ENCODE assay signal across 13 cellular contexts in the genomic region with DNA sequence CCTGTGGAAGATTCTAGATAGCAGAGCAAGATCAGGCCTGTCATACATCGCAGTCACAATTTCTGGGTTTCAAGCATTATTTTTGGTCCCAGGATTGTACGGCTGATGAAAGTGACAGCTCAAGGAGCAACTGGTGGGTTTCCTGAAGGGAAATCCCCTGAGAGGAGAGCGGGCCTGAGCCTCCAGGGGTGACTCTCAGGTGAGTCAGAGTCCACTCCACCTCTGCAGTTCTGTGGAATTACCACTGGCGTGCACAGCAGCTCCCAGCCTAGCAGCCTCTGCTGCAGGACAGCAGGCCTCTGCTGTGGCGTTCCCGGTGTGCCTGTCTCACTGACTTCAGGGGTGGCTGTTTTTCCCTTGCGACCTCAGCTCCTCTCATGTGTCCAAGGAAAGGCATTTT. TPM values are rescaled to one million over a fixed set of nuclear protein-coding genes. Genes with fewer than 3 reads are reported as not detected.
DNase-seq lines count a peak whose midpoint lies in the region; TF ChIP-seq lines count a peak whose summit lies in the region.
"Had no signal": no experiment of that assay in that cellular context is flagged by ENCODE, and none has a peak within 500 bp of the region (broad histone marks: within the 10 kb centered on the region; RNA-seq: fewer than 3 reads in every experiment).

No MANE protein-coding gene starts in this region.

- peak overlapping the region; percentile 69 for H3K27ac Mint-ChIP-seq in type B pancreatic cell
- no peak overlapping the region for H3K27ac Mint-ChIP-seq in Calu3 (ENCODE audit: unreplicated experiment)

- BruUV-seq in mammary epithelial cell (replicated peaks; lab: Mats Ljungman, UMichigan) = no TSS peak
- no TSS peak for BruUV-seq in Calu3 (replicated peaks; lab: Mats Ljungman, UMichigan)

- H3K4me3 ChIP-seq in mammary epithelial cell (replicated peaks in 1 of 3; ENCODE audit: insufficient read depth in 1 of 3, low read depth in 2 of 3, low read length in 3 of 3) = no peak overlapping the region
- H3K4me3 ChIP-seq in breast epithelium = no peak overlapping the region
- H3K4me3 ChIP-seq: esophagus squamous epithelium had no signal

- in situ Hi-C loops in mammary epithelial cell (cut with MboI; ENCODE audit: low sequenced_read_pairs in 2 of 2) = no loop called here

- CTCF ChIA-PET in mammary epithelial cell (lab: Charles Lee; ENCODE audit: low non-redundant PET) = no interaction called here
- CTCF ChIA-PET in Calu3 (lab: Charles Lee) = no interaction called here

- H2AFZ ChIP-seq in mammary epithelial cell (ENCODE audit: low read depth, low read length) = no peak overlapping the region

- dilution Hi-C loops in mammary epithelial cell (cut with HindIII; ENCODE audit: low sequenced_read_pairs) = loop anchor here (10.0 kb wide), 1 partner anchor 148 kb away; a partner anchor contains a TSS

- no peaks in the 10 kb centered on the region for H3K79me2 ChIP-seq in mammary epithelial cell (ENCODE audit: insufficient read depth, low read length)

- H3K4me1 Mint-ChIP-seq in type B pancreatic cell (ENCODE audit: unreplicated experiment) (peaks cover 16% of the 10 kb centered on the region), Calu3 (ENCODE audit: low read depth, unreplicated experiment) (peaks cover 9% of the 10 kb centered on the region)

- TF ChIP-seq POLR2A in breast epithelium (IDR thresholded peaks at IDR 0.05) = no peak

- intact Hi-C loops in mammary epithelial cell (cut with micrococcal nuclease) = no loop called here
- intact Hi-C loops in breast epithelium (cut with DNase I; ENCODE audit: low total_unique reads) = loop anchor here (10.0 kb wide), 1 partner anchor 242 kb away; no protein-coding TSS in a partner anchor
- intact Hi-C loops in Calu3 (cut with micrococcal nuclease; ENCODE audit: unreplicated experiment) = no loop called here

- H3K36me3 ChIP-seq in mammary epithelial cell (ENCODE audit: insufficient read depth, low read length) = no peaks in the 10 kb centered on the region
- no peaks in the 10 kb centered on the region for H3K36me3 ChIP-seq in breast epithelium

- H4K20me1 ChIP-seq in mammary epithelial cell (ENCODE audit: insufficient read depth, low read length) = no peaks in the 10 kb centered on the region

- H3K36me3 Mint-ChIP-seq in type B pancreatic cell = peaks cover 4% of the 10 kb centered on the region
- peaks cover 33% of the 10 kb centered on the region for H3K36me3 Mint-ChIP-seq in Calu3 (ENCODE audit: insufficient read depth, unreplicated experiment)

- TF ChIP-seq CTCF in mammary epithelial cell (conservative IDR thresholded peaks at IDR 0.05 in 1 of 2, IDR thresholded peaks at IDR 0.05 in 1 of 2; ENCODE audit: extremely low read depth in 1 of 2, insufficient read depth in 1 of 2, low read depth in 1 of 2, low read length in 2 of 2) (peak in 1 of 2 donors; percentile 4), breast epithelium (IDR thresholded peaks at IDR 0.05) (no peak), type B pancreatic cell (conservative IDR thresholded peaks at IDR 0.05) (no peak), Calu3 (IDR thresholded peaks at IDR 0.05; ENCODE audit: unreplicated experiment) (no peak)

- H3K27me3 Mint-ChIP-seq in type B pancreatic cell (no peaks in the 10 kb centered on the region), Calu3 (ENCODE audit: unreplicated experiment) (no peaks in the 10 kb centered on the region)

- DNase-seq in mammary epithelial cell = peak; percentile 70
- no peak for DNase-seq in breast epithelium (ENCODE audit: low spot score in 2 of 2)
- peak; percentile 76 to 82 for DNase-seq in activated T-cell treated with anti-CD3 and anti-CD28 coated beads, Interleukin-2, amount 50 U/mL, for 48 hours
- DNase-seq in myocyte (ENCODE audit: low read depth) = peak; percentile 5
- DNase-seq in type B pancreatic cell (ENCODE audit: extremely low spot score, unreplicated experiment) = no peak
- no peak for DNase-seq in HT-29 (ENCODE audit: low spot score)
- no peak for DNase-seq in Calu3
- no peak for DNase-seq in Ammon's horn (ENCODE audit: low spot score)
- DNase-seq: amniotic stem cell, esophagus squamous epithelium, NCI-H187 treated with DMSO at 0.1 percent for 48 hours, posterior cingulate gyrus had no signal

- H3K27me3 ChIP-seq in mammary epithelial cell (ENCODE audit: insufficient read depth, low read length) (no peaks in the 10 kb centered on the region), breast epithelium (no peaks in the 10 kb centered on the region)
- H3K27me3 ChIP-seq: esophagus squamous epithelium had no signal

- WGBS in mammary epithelial cell (ENCODE audit: low coverage, missing lambda C conversion rate) = 61% methylated on average over 7 of the region's 7 CpGs

- H3K4me1 ChIP-seq in mammary epithelial cell (ENCODE audit: insufficient read depth, low read length) (peaks cover 9% of the 10 kb centered on the region), breast epithelium (peaks cover 1 to 2% of the 10 kb centered on the region in 2 donors)

- no peak overlapping the region for H3K4me3 Mint-ChIP-seq in type B pancreatic cell
- no peak overlapping the region for H3K4me3 Mint-ChIP-seq in Calu3 (ENCODE audit: low read depth, unreplicated experiment)

- H3K9ac ChIP-seq in mammary epithelial cell (ENCODE audit: insufficient read depth, low read length) = no peak overlapping the region

- H3K9me3 Mint-ChIP-seq in type B pancreatic cell = no peaks in the 10 kb centered on the region
- no peaks in the 10 kb centered on the region for H3K9me3 Mint-ChIP-seq in Calu3 (ENCODE audit: low read depth, unreplicated experiment)

- no peaks in the 10 kb centered on the region for H3K9me3 ChIP-seq in mammary epithelial cell (replicated peaks; ENCODE audit: insufficient read depth, low read length)
- H3K9me3 ChIP-seq in breast epithelium = no peaks in the 10 kb centered on the region
- H3K9me3 ChIP-seq: esophagus squamous epithelium had no signal

- no peak overlapping the region for H3K4me2 ChIP-seq in mammary epithelial cell (ENCODE audit: insufficient read depth, low read depth, low read length)

- H3K27ac ChIP-seq in mammary epithelial cell (ENCODE audit: insufficient read depth, low read depth, low read length) = no peak overlapping the region
- no peak overlapping the region for H3K27ac ChIP-seq in breast epithelium
- H3K27ac ChIP-seq: C4-2B, esophagus squamous epithelium had no signal

RNA-seq across cellular contexts. Expression of a gene that starts 24.4 kb away (rescaled TPM):
- total RNA-seq in mammary epithelial cell = 10 to 100 TPM; 17.7 to 19.7 TPM
- polyA plus RNA-seq in mammary epithelial cell = 16.6 TPM
- polyA minus RNA-seq in mammary epithelial cell = 10.5 TPM
- total RNA-seq in breast epithelium = 10 to 100 TPM in 2 of 3 donors, 1 to 10 TPM in 1; 6.2 to 13.9 (median 13.1) TPM
- total RNA-seq in myocyte = 30.7 and 36.0 TPM in 2 replicates
- 28.3 TPM for polyA plus RNA-seq in myocyte (2012)
- 18.3 and 24.1 TPM in 2 replicates for total RNA-seq in type B pancreatic cell (ENCODE audit: low replicate concordance)
- total RNA-seq in HT-29 (2014; rRNA removed; shearing (Covaris generic)) = 27.2 and 27.9 TPM in 2 replicates
- 10.0 and 13.1 TPM in 2 replicates for total RNA-seq in Calu3 (2022)

RNA-seq across cellular contexts. Expression of a gene that starts 24.6 kb away (rescaled TPM):
- 10 to 100 TPM; 45.7 to 60.3 TPM for total RNA-seq in mammary epithelial cell
- polyA plus RNA-seq in mammary epithelial cell = 65.9 TPM
- 43.9 TPM for polyA minus RNA-seq in mammary epithelial cell
- total RNA-seq in breast epithelium = 100 to 1,000 TPM in 1 of 3 donors, 10 to 100 TPM in 2; 65.9 to 116 (median 80.5) TPM
- total RNA-seq in myocyte = 101 and 168 TPM in 2 replicates
- polyA plus RNA-seq in myocyte (2012) = 67.7 TPM
- 57.2 and 75.2 TPM in 2 replicates for total RNA-seq in type B pancreatic cell (ENCODE audit: low replicate concordance)
- 202 and 211 TPM in 2 replicates for total RNA-seq in HT-29 (2014; rRNA removed; shearing (Covaris generic))
- 25.7 and 26.3 TPM in 2 replicates for total RNA-seq in Calu3 (2022)

RNA-seq across cellular contexts. Expression of a gene that starts 48.0 kb away (rescaled TPM):
- total RNA-seq in mammary epithelial cell (under 1 TPM; 0.50 to 0.59 TPM), breast epithelium (1 to 10 TPM; 1.4 to 7.9 (median 5.1) TPM), myocyte (0.19 and 0.52 TPM in 2 replicates), type B pancreatic cell (ENCODE audit: low replicate concordance) (1.3 and 4.6 TPM in 2 replicates), Calu3 (2022) (1.7 and 2.2 TPM in 2 replicates)
- polyA plus RNA-seq in mammary epithelial cell = 0.16 TPM
- polyA minus RNA-seq in mammary epithelial cell = not detected
- polyA plus RNA-seq in myocyte (2012) = 0.61 TPM
- 136 and 142 TPM in 2 replicates for total RNA-seq in HT-29 (2014; rRNA removed; shearing (Covaris generic))

Comparison
In these comparisons a context has a peak if more than half of its experiments do, and no peak if none do; other contexts are left out.
1. DNase-seq: peak in mammary epithelial cell (single experiment), activated T-cell treated with anti-CD3 and anti-CD28 coated beads, Interleukin-2, amount 50 U/mL, for 48 hours (2 of 2) and myocyte (single experiment); none in breast epithelium (0 of 2), type B pancreatic cell (single experiment), HT-29 (single experiment), Calu3 (single experiment) and Ammon's horn (single experiment).
2. RNA of a gene that starts 48.0 kb away (total RNA-seq): 136 to 142 TPM in HT-29; 1.4 to 7.9 TPM in breast epithelium, 1.3 to 4.6 TPM in type B pancreatic cell, 1.7 to 2.2 TPM in Calu3, 0.50 to 0.59 TPM in mammary epithelial cell and 0.19 to 0.52 TPM in myocyte; every median in the first group is over 10 times any median in the second.